In genomic region chr7:123690550-123690949, GRCh38 we compare ENCODE assay signal across 2 cellular contexts.
TF ChIP-seq lines count a peak whose summit lies in the region.

No MANE protein-coding gene starts in this region.

TF ChIP-seq in A549, 52 proteins besides CTCF, POLR2A, EP300 and RAD21 (continued from another document):
- TF ChIP-seq KDM1A (IDR thresholded peaks at IDR 0.05; ENCODE audit: low read depth) (no peak), ESRRA (IDR thresholded peaks at IDR 0.05; ENCODE audit: borderline replicate concordance, low read length) (no peak), POLR2AphosphoS2 (conservative IDR thresholded peaks at IDR 0.05; ENCODE audit: low read length) (no peak)

TF ChIP-seq in GM23338, 12 proteins besides CTCF, POLR2A, EP300 and RAD21 (continued from another document):
- no peak for TF ChIP-seq REST (IDR thresholded peaks at IDR 0.05; ENCODE audit: unreplicated experiment)
- TF ChIP-seq CREB1 (CRISPR knock-in tag; IDR thresholded peaks at IDR 0.05; ENCODE audit: low read depth) = no peak
- no peak for TF ChIP-seq ZNF114 (CRISPR knock-in tag; IDR thresholded peaks at IDR 0.05)
- TF ChIP-seq ZNF331 (CRISPR knock-in tag; IDR thresholded peaks at IDR 0.05; ENCODE audit: low read depth) = no peak
- TF ChIP-seq JUNB (IDR thresholded peaks at IDR 0.05; ENCODE audit: unreplicated experiment) = no peak
- TF ChIP-seq ZNF462 (CRISPR knock-in tag; IDR thresholded peaks at IDR 0.05) = no peak
